In the genomic region with DNA sequence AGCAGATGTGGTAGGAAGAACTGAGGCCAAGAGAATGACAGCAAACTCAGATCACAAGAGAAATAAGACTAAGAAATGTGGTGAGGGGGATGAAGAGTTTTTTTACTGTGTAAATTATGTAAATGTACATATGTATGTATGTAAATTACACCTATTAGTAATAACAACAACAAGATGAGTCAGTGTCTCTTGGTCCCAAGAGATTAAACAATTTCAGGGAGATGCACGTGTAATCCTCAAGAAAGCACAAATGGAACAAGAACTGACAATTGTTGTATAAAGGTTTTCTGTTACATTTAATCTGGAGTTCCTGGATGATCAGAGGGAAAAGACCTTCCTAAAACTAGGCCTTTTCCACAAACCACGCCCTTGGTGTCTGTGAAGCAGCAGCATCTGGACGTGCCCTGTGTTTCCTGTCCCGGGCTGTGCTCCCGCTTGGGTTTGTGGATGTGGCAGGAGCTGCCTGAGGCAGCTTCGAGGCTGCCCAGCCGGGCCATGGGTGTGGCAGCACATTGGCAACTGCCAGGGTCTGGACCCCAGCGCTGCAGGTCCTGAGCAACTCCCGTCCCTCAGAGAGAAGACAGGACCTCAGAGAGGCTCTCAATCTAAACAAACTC, we compare ENCODE assay signal across 18 cellular contexts. TPM values are rescaled to one million over a fixed set of nuclear protein-coding genes. Genes with fewer than 3 reads are reported as not detected.
DNase-seq lines count a peak whose midpoint lies in the region; ATAC-seq and TF ChIP-seq lines count a peak whose summit lies in the region.
"Had no signal": no experiment of that assay in that cellular context is flagged by ENCODE, and none has a peak within 500 bp of the region (broad histone marks: within the 10 kb centered on the region; RNA-seq: fewer than 3 reads in every experiment).

No MANE protein-coding gene starts in this region.

- in situ Hi-C loops in KBM-7 (cut with MboI; ENCODE audit: low pct_unique_long_range_greater_than_20kb, low sequenced_read_pairs), result no loop called here

- CTCF ChIA-PET in activated CD4-positive, alpha-beta T cell treated with anti-CD3 and anti-CD28 coated beads for 36 hours (lab: Charles Lee), result interaction anchor here (0.7 kb wide), 1 partner anchor 11 kb away, joined by 3 read pairs; no protein-coding TSS in a partner anchor
- CTCF ChIA-PET in activated CD8-positive, alpha-beta T cell treated with anti-CD3 and anti-CD28 coated beads for 36 hours (lab: Charles Lee), result no interaction called here

- no peaks in the 10 kb centered on the region for H3K9me3 Mint-ChIP-seq in activated CD4-positive, alpha-beta T cell treated with anti-CD3 and anti-CD28 coated beads for 36 hours (ENCODE audit: low read depth)
- H3K9me3 Mint-ChIP-seq in activated CD8-positive, alpha-beta T cell treated with anti-CD3 and anti-CD28 coated beads for 36 hours, result no peaks in the 10 kb centered on the region
- H3K9me3 Mint-ChIP-seq: activated CD4-positive, alpha-beta memory T cell treated with anti-CD3 and anti-CD28 coated beads for 36 hours; naive thymus-derived CD8-positive, alpha-beta T cell; stimulated activated naive B cell treated with anti-CD40 and anti-IgM and Interleukin-4, amounts not matched to agents 10 μg/mL and 1 μg/mL and 100 μg/mL, for 72 hours had no signal

- intact Hi-C loops in activated CD4-positive, alpha-beta T cell treated with anti-CD3 and anti-CD28 coated beads for 36 hours (cut with DNase I, micrococcal nuclease), result loop anchor here (5.0 to 10.0 kb wide), 2 partner anchors 88 to 580 kb away; no protein-coding TSS in a partner anchor
- intact Hi-C loops in activated CD8-positive, alpha-beta T cell treated with anti-CD3 and anti-CD28 coated beads for 36 hours (cut with micrococcal nuclease), result loop anchor here (5.0 kb wide), 2 partner anchors 78 to 343 kb away; no protein-coding TSS in a partner anchor

- H3K4me3 Mint-ChIP-seq in activated CD4-positive, alpha-beta T cell treated with anti-CD3 and anti-CD28 coated beads for 36 hours, result no peak overlapping the region
- no peak overlapping the region for H3K4me3 Mint-ChIP-seq in activated CD8-positive, alpha-beta T cell treated with anti-CD3 and anti-CD28 coated beads for 36 hours
- H3K4me3 Mint-ChIP-seq: activated CD4-positive, alpha-beta memory T cell treated with anti-CD3 and anti-CD28 coated beads for 36 hours; naive thymus-derived CD8-positive, alpha-beta T cell; stimulated activated naive B cell treated with anti-CD40 and anti-IgM and Interleukin-4, amounts not matched to agents 10 μg/mL and 1 μg/mL and 100 μg/mL, for 72 hours had no signal

- ATAC-seq in activated CD4-positive, alpha-beta T cell treated with anti-CD3 and anti-CD28 coated beads for 36 hours, result peak; percentile 19
- no peak for ATAC-seq in activated CD8-positive, alpha-beta T cell treated with anti-CD3 and anti-CD28 coated beads for 36 hours
- ATAC-seq: naive thymus-derived CD8-positive, alpha-beta T cell; stimulated activated naive B cell treated with anti-CD40 and anti-IgM and Interleukin-4, amounts not matched to agents 10 μg/mL and 1 μg/mL and 100 μg/mL, for 72 hours had no signal

- H3K4me3 ChIP-seq in fibroblast of the aortic adventitia (ENCODE audit: low read depth, low read length) (no peak overlapping the region), skin epidermis (no peak overlapping the region)
- H3K4me3 ChIP-seq: heart left ventricle had no signal

- DNase-seq in activated CD4-positive, alpha-beta T cell treated with anti-CD3 and anti-CD28 coated beads for 36 hours, result no peak
- no peak for DNase-seq in activated CD4-positive, alpha-beta T cell treated with anti-CD3 and anti-CD28 coated beads for 4 hours
- DNase-seq in T1000 (lab: John Stamatoyannopoulos, UW) (peak; percentile 34), fibroblast of the aortic adventitia (ENCODE audit: low read depth) (peak; percentile 13), KBM-7 (no peak)
- DNase-seq in activated CD8-positive, alpha-beta T cell treated with anti-CD3 and anti-CD28 coated beads for 36 hours, result no peak
- DNase-seq in activated CD4-positive, CD25-positive, alpha-beta regulatory T cell treated with anti-CD3 and anti-CD28 coated beads, Interleukin-2, amount 50 U/mL, for 72 hours, result no peak
- DNase-seq: activated CD4-positive, alpha-beta memory T cell treated with anti-CD3 and anti-CD28 coated beads for 36 hours; activated effector memory CD4-positive, alpha-beta T cell treated with anti-CD3 and anti-CD28 coated beads, Interleukin-2, amount 50 U/mL, for 16 hours; effector CD8-positive, alpha-beta T cell; heart left ventricle; naive thymus-derived CD8-positive, alpha-beta T cell; NCI-H2029; NCI-H748 treated with DMSO at 0.1 percent for 48 hours; stimulated activated naive B cell treated with anti-CD40 and anti-IgM and Interleukin-4, amounts not matched to agents 10 μg/mL and 1 μg/mL and 100 μg/mL, for 72 hours; T-helper 9 cell had no signal

- peak overlapping the region; percentile 15 for H3K27ac Mint-ChIP-seq in activated CD4-positive, alpha-beta T cell treated with anti-CD3 and anti-CD28 coated beads for 36 hours
- H3K27ac Mint-ChIP-seq in activated CD8-positive, alpha-beta T cell treated with anti-CD3 and anti-CD28 coated beads for 36 hours, result no peak overlapping the region
- H3K27ac Mint-ChIP-seq: activated CD4-positive, alpha-beta memory T cell treated with anti-CD3 and anti-CD28 coated beads for 36 hours; stimulated activated naive B cell treated with anti-CD40 and anti-IgM and Interleukin-4, amounts not matched to agents 10 μg/mL and 1 μg/mL and 100 μg/mL, for 72 hours had no signal

- POLR2A ChIA-PET in activated CD4-positive, alpha-beta T cell treated with anti-CD3 and anti-CD28 coated beads for 36 hours (lab: Charles Lee), result interaction anchor here (0.5 kb wide), 1 partner anchor 530 kb away, joined by 4 read pairs; no protein-coding TSS in a partner anchor
- POLR2A ChIA-PET in activated CD8-positive, alpha-beta T cell treated with anti-CD3 and anti-CD28 coated beads for 36 hours (lab: Charles Lee), result no interaction called here

- H3K27me3 Mint-ChIP-seq in activated CD4-positive, alpha-beta T cell treated with anti-CD3 and anti-CD28 coated beads for 36 hours, result no peaks in the 10 kb centered on the region
- no peaks in the 10 kb centered on the region for H3K27me3 Mint-ChIP-seq in activated CD8-positive, alpha-beta T cell treated with anti-CD3 and anti-CD28 coated beads for 36 hours
- H3K27me3 Mint-ChIP-seq: activated CD4-positive, alpha-beta memory T cell treated with anti-CD3 and anti-CD28 coated beads for 36 hours; naive thymus-derived CD8-positive, alpha-beta T cell; stimulated activated naive B cell treated with anti-CD40 and anti-IgM and Interleukin-4, amounts not matched to agents 10 μg/mL and 1 μg/mL and 100 μg/mL, for 72 hours had no signal

- H3K36me3 Mint-ChIP-seq in activated CD4-positive, alpha-beta T cell treated with anti-CD3 and anti-CD28 coated beads for 36 hours (ENCODE audit: low read depth), result peaks cover 31% of the 10 kb centered on the region
- peaks cover 30% of the 10 kb centered on the region for H3K36me3 Mint-ChIP-seq in activated CD8-positive, alpha-beta T cell treated with anti-CD3 and anti-CD28 coated beads for 36 hours (ENCODE audit: low read depth)

- peaks cover 22% of the 10 kb centered on the region for H3K4me1 Mint-ChIP-seq in activated CD4-positive, alpha-beta T cell treated with anti-CD3 and anti-CD28 coated beads for 36 hours
- peaks cover 15% of the 10 kb centered on the region for H3K4me1 Mint-ChIP-seq in activated CD8-positive, alpha-beta T cell treated with anti-CD3 and anti-CD28 coated beads for 36 hours (ENCODE audit: low read depth)

- H3K27ac ChIP-seq in skin epidermis, result peak overlapping the region in 11 of 21 experiments; percentile 5 to 75 (median 47)
- H3K27ac ChIP-seq: 22Rv1 had no signal

- TF ChIP-seq CTCF in fibroblast of the aortic adventitia (IDR thresholded peaks at IDR 0.05; ENCODE audit: insufficient read depth, low read length), result no peak
- no peak for TF ChIP-seq CTCF in activated CD8-positive, alpha-beta T cell treated with anti-CD3 and anti-CD28 coated beads for 36 hours (IDR thresholded peaks at IDR 0.05)

RNA-seq across cellular contexts. Expression of a gene that starts 1.0 kb away (rescaled TPM):
- total RNA-seq in activated CD4-positive, alpha-beta T cell treated with anti-CD3 and anti-CD28 coated beads for 36 hours, result not detected
- not detected in 2 replicates for total RNA-seq in fibroblast of the aortic adventitia (ENCODE audit: low replicate concordance)
- total RNA-seq in activated CD8-positive, alpha-beta T cell treated with anti-CD3 and anti-CD28 coated beads for 36 hours, result not detected
- total RNA-seq: activated CD4-positive, alpha-beta memory T cell treated with anti-CD3 and anti-CD28 coated beads for 36 hours; heart left ventricle; naive thymus-derived CD8-positive, alpha-beta T cell had no signal

RNA-seq across cellular contexts. Expression of a gene that starts 49.5 kb away (rescaled TPM):
- 10 to 100 TPM; 45.5 to 56.4 TPM for total RNA-seq in activated CD4-positive, alpha-beta T cell treated with anti-CD3 and anti-CD28 coated beads for 36 hours
- total RNA-seq in fibroblast of the aortic adventitia (ENCODE audit: low replicate concordance), result 20.0 and 22.6 TPM in 2 replicates
- total RNA-seq in activated CD8-positive, alpha-beta T cell treated with anti-CD3 and anti-CD28 coated beads for 36 hours, result 10 to 100 TPM; 70.9 to 76.6 TPM

Comparison
In these comparisons a context has a peak if more than half of its experiments do, and no peak if none do; other contexts are left out.
1. DNase-seq: peak in T1000 (single experiment) and fibroblast of the aortic adventitia (single experiment); none in activated CD4-positive, alpha-beta T cell treated with anti-CD3 and anti-CD28 coated beads for 36 hours (single experiment), activated CD4-positive, alpha-beta T cell treated with anti-CD3 and anti-CD28 coated beads for 4 hours (0 of 2), activated CD8-positive, alpha-beta T cell treated with anti-CD3 and anti-CD28 coated beads for 36 hours (single experiment), KBM-7 (single experiment) and activated CD4-positive, CD25-positive, alpha-beta regulatory T cell treated with anti-CD3 and anti-CD28 coated beads, Interleukin-2, amount 50 U/mL, for 72 hours (single experiment).